ENCODE assay signal across 9 cellular contexts in genomic region chr17:7854078-7854777, GRCh38. TPM values are rescaled to one million over a fixed set of nuclear protein-coding genes. Genes with fewer than 3 reads are reported as not detected.
DNase-seq lines count a peak whose midpoint lies in the region; ATAC-seq and TF ChIP-seq lines count a peak whose summit lies in the region.
"Had no signal": no experiment of that assay in that cellular context is flagged by ENCODE, and none has a peak within 500 bp of the region (broad histone marks: within the 10 kb centered on the region; RNA-seq: fewer than 3 reads in every experiment).

No MANE protein-coding gene starts in this region.

- TF ChIP-seq POLR2A in sigmoid colon (IDR thresholded peaks at IDR 0.05), result no peak

- no peak for TF ChIP-seq EP300 in sigmoid colon (IDR thresholded peaks at IDR 0.05)

- peak; percentile 63 for DNase-seq in activated effector memory CD4-positive, alpha-beta T cell treated with anti-CD3 and anti-CD28 coated beads, Interleukin-2, amount 50 U/mL, for 16 hours
- DNase-seq in activated effector memory CD4-positive, alpha-beta T cell treated with Interleukin-2 at 50 U/mL for 16 hours, result no peak
- no peak for DNase-seq in left ventricle myocardium inferior
- DNase-seq in sigmoid colon, result peak; percentile 64
- DNase-seq in cerebellar nuclear complex (lab: John Stamatoyannopoulos, UW), result no peak
- DNase-seq: activated CD4-positive, alpha-beta T cell treated with anti-CD3 and anti-CD28 coated beads for 48 hours; NCI-H2171; SHP77 treated with DMSO at 0.1 percent for 48 hours had no signal

- ATAC-seq in GM21723 (IDR thresholded peaks at IDR 0.05; ENCODE audit: unreplicated experiment), result no peak

- peaks cover 44% of the 10 kb centered on the region for H3K36me3 ChIP-seq in left ventricle myocardium inferior
- H3K36me3 ChIP-seq in sigmoid colon, result peaks cover 23 to 47% (median 29%) of the 10 kb centered on the region in 4 donors

- H3K27me3 ChIP-seq in left ventricle myocardium inferior (ENCODE audit: low read depth) (no peaks in the 10 kb centered on the region), sigmoid colon (no peaks in the 10 kb centered on the region)

- H3K9me3 ChIP-seq in left ventricle myocardium inferior (replicated peaks), result no peaks in the 10 kb centered on the region
- no peaks in the 10 kb centered on the region for H3K9me3 ChIP-seq in sigmoid colon

- H3K4me3 ChIP-seq in left ventricle myocardium inferior (peak overlapping the region; percentile 86), sigmoid colon (peak overlapping the region in 1 of 4 donors; percentile 59)

- H3K4me1 ChIP-seq in left ventricle myocardium inferior (peaks cover 67% of the 10 kb centered on the region), sigmoid colon (peaks cover 0 to 53% (median 46%) of the 10 kb centered on the region in 4 donors)

- peak overlapping the region; percentile 99 for H3K27ac ChIP-seq in left ventricle myocardium inferior (replicated peaks)
- H3K27ac ChIP-seq in sigmoid colon, result peak overlapping the region; percentile 12 to 94 (median 92)

- no peak for TF ChIP-seq CTCF in left ventricle myocardium inferior (IDR thresholded peaks at IDR 0.05; ENCODE audit: borderline replicate concordance)
- no peak for TF ChIP-seq CTCF in sigmoid colon (IDR thresholded peaks at IDR 0.05)

- intact Hi-C loops in left ventricle myocardium inferior (cut with micrococcal nuclease) (no loop called here), sigmoid colon (cut with DNase I) (loop anchor here (10.0 kb wide), 1 partner anchor 269 kb away; the partner anchor contains the start of gene MPDU1)

- WGBS in sigmoid colon, 2 donors, result 84 to 86% methylated on average over 31 of the region's 31 CpGs

RNA-seq across cellular contexts. Expression of gene TMEM88, which starts 0.6 kb away (rescaled TPM):
- total RNA-seq in left ventricle myocardium inferior (26.4 TPM), sigmoid colon (10 to 100 TPM in 3 of 4 donors, 1 to 10 TPM in 1; 6.8 to 19.9 (median 10.5) TPM)
- polyA plus RNA-seq in sigmoid colon, result 10 to 100 TPM in 1 of 3 donors, 1 to 10 TPM in 2; 2.4 to 11.4 (median 9.0) TPM

RNA-seq across cellular contexts. Expression of gene NAA38, which starts 3.1 kb away (rescaled TPM):
- total RNA-seq in left ventricle myocardium inferior (89.8 TPM), sigmoid colon (100 to 1,000 TPM in 3 of 4 donors, 10 to 100 TPM in 1; 92.4 to 206 (median 106) TPM)
- polyA plus RNA-seq in sigmoid colon, result 100 to 1,000 TPM in 2 of 3 donors, 10 to 100 TPM in 1; 99.4 to 148 (median 138) TPM

RNA-seq across cellular contexts. Expression of gene CYB5D1, which starts 3.6 kb away (rescaled TPM):
- total RNA-seq in left ventricle myocardium inferior (17.8 TPM), sigmoid colon (10 to 100 TPM in 2 of 4 donors, 1 to 10 TPM in 2; 7.1 to 14.4 (median 10.7) TPM)
- polyA plus RNA-seq in sigmoid colon, result 1 to 10 TPM; 4.2 to 8.6 (median 4.6) TPM

RNA-seq across cellular contexts. Expression of gene KDM6B, which starts 20.2 kb away (rescaled TPM):
- 23.3 TPM for total RNA-seq in left ventricle myocardium inferior
- 10 to 100 TPM in 1 of 4 donors, 1 to 10 TPM in 3; 6.1 to 11.6 (median 8.5) TPM for total RNA-seq in sigmoid colon
- polyA plus RNA-seq in sigmoid colon, result 10 to 100 TPM in 1 of 3 donors, 1 to 10 TPM in 2; 5.5 to 19.4 (median 6.0) TPM

RNA-seq across cellular contexts. Expression of gene CHD3, which starts 34.4 kb away (rescaled TPM):
- total RNA-seq in left ventricle myocardium inferior (15.6 TPM), sigmoid colon (100 to 1,000 TPM in 3 of 4 donors, 10 to 100 TPM in 1; 97.2 to 147 (median 117) TPM)
- polyA plus RNA-seq in sigmoid colon, result 10 to 100 TPM; 33.8 to 88.9 (median 47.4) TPM

Comparison
In these comparisons a context has a peak if more than half of its experiments do, and no peak if none do; other contexts are left out.
1. DNase-seq: peak in activated effector memory CD4-positive, alpha-beta T cell treated with anti-CD3 and anti-CD28 coated beads, Interleukin-2, amount 50 U/mL, for 16 hours (single experiment) and sigmoid colon (single experiment); none in activated effector memory CD4-positive, alpha-beta T cell treated with Interleukin-2 at 50 U/mL for 16 hours (single experiment), left ventricle myocardium inferior (single experiment) and cerebellar nuclear complex (0 of 2).